2 cellular contexts compared by ENCODE assay signal in genomic region chr12:7542813-7543212, GRCh38.
TF ChIP-seq lines count a peak whose summit lies in the region.

No MANE protein-coding gene starts in this region.

TF ChIP-seq in liver, 16 proteins besides CTCF, POLR2A, EP300 and RAD21:
- TF ChIP-seq MAX (IDR thresholded peaks at IDR 0.05) = peak; percentile 18
- TF ChIP-seq FOXA1 (IDR thresholded peaks at IDR 0.05) = no peak
- TF ChIP-seq ZBTB33 (IDR thresholded peaks at IDR 0.05) = no peak
- TF ChIP-seq EGR1 (IDR thresholded peaks at IDR 0.05; ENCODE audit: low read depth in 2 of 2) = no peak

TF ChIP-seq in HepG2, 621 proteins besides CTCF, POLR2A, EP300 and RAD21:
- no peak for TF ChIP-seq IRF2 (CRISPR knock-in tag; IDR thresholded peaks at IDR 0.05)
- no peak for TF ChIP-seq ZBTB1 (CRISPR knock-in tag; IDR thresholded peaks at IDR 0.05; ENCODE audit: borderline replicate concordance)
- no peak for TF ChIP-seq MAFK (conservative IDR thresholded peaks at IDR 0.05 in 1 of 2, IDR thresholded peaks at IDR 0.05 in 1 of 2; ENCODE audit: low read length in 2 of 2)
- no peak for TF ChIP-seq ZNF75D (CRISPR knock-in tag; IDR thresholded peaks at IDR 0.05; ENCODE audit: borderline replicate concordance)
- no peak for TF ChIP-seq ZNF580 (CRISPR knock-in tag; IDR thresholded peaks at IDR 0.05; ENCODE audit: borderline replicate concordance, low read depth)
- TF ChIP-seq ZNF432 (CRISPR knock-in tag; IDR thresholded peaks at IDR 0.05; ENCODE audit: borderline replicate concordance) = no peak
- TF ChIP-seq ZBTB2 (CRISPR knock-in tag; IDR thresholded peaks at IDR 0.05; ENCODE audit: low read depth) = no peak
- TF ChIP-seq ZNF496 (CRISPR knock-in tag; IDR thresholded peaks at IDR 0.05; ENCODE audit: insufficient replicate concordance) = no peak
- TF ChIP-seq ETV5 (CRISPR knock-in tag; IDR thresholded peaks at IDR 0.05; ENCODE audit: borderline replicate concordance) = no peak
- no peak for TF ChIP-seq KLF9 (CRISPR knock-in tag; IDR thresholded peaks at IDR 0.05; ENCODE audit: low read depth)
- no peak for TF ChIP-seq ZSCAN29 (CRISPR knock-in tag; conservative IDR thresholded peaks at IDR 0.05)
- TF ChIP-seq ZBTB37 (CRISPR knock-in tag; IDR thresholded peaks at IDR 0.05) = no peak
- no peak for TF ChIP-seq ZBTB33 (CRISPR knock-in tag; IDR thresholded peaks at IDR 0.05)
- TF ChIP-seq POGK (CRISPR knock-in tag; conservative IDR thresholded peaks at IDR 0.05) = no peak
- TF ChIP-seq MXD4 (CRISPR knock-in tag; IDR thresholded peaks at IDR 0.05) = no peak
- TF ChIP-seq JUN (CRISPR knock-in tag; IDR thresholded peaks at IDR 0.05) = no peak
